Comparison of ENCODE assay signal across 22 cellular contexts in the genomic region with DNA sequence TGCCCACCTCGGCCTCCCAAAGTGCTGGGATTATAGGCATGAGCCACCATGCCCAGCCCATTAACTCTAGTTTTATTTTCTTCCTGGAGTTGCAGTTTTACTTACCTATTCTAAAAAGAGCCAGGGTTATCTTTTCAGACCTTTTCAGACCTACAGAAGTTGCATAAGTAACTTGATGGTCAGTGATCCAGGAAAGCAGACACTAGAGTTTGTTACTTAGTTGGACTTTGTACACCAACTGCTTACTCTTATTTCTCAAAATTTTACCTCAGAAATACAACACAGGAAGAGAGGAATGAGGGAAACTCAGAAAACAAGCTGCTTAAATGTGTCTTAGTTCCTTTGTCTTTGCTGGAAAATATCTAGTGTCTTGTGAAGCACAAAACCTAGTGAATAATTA. TPM values are rescaled to one million over a fixed set of nuclear protein-coding genes. Genes with fewer than 3 reads are reported as not detected.
A peak's percentile ranks its signal among the peaks of the same experiment; 100 is the strongest.
DNase-seq lines count a peak whose midpoint lies in the region; ATAC-seq, FAIRE-seq and TF ChIP-seq lines count a peak whose summit lies in the region.
"Had no signal": no experiment of that assay in that cellular context is flagged by ENCODE, and none has a peak within 500 bp of the region (broad histone marks: within the 10 kb centered on the region; RNA-seq: fewer than 3 reads in every experiment).

No MANE protein-coding gene starts in this region.

- no peak overlapping the region for H3K4me3 ChIP-seq in keratinocyte (ENCODE audit: control insufficient read depth in 2 of 3, extremely low read depth in 1 of 3, insufficient read depth in 2 of 3, low read depth in 1 of 3, low read length in 3 of 3)
- H3K4me3 ChIP-seq: ascending aorta, heart left ventricle, left lung, prostate gland, suprapubic skin, uterus had no signal

- peak; percentile 48 for FAIRE-seq in keratinocyte (lab: Jason Lieb, UNC)

- H3K27ac ChIP-seq in keratinocyte (ENCODE audit: control insufficient read depth, insufficient read depth, low read length), result no peak overlapping the region
- H3K27ac ChIP-seq: ascending aorta, C4-2B, heart left ventricle, KMS-11, left lung, prostate gland, suprapubic skin, uterus had no signal

- H3K27me3 Mint-ChIP-seq in activated naive CD4-positive, alpha-beta T cell treated with anti-CD3 and anti-CD28 coated beads for 36 hours (ENCODE audit: low read depth), result no peaks in the 10 kb centered on the region
- H3K27me3 Mint-ChIP-seq in progenitor cell of endocrine pancreas, result no peaks in the 10 kb centered on the region

- no peaks in the 10 kb centered on the region for H3K9me3 Mint-ChIP-seq in activated naive CD4-positive, alpha-beta T cell treated with anti-CD3 and anti-CD28 coated beads, Interleukin-2, amount 50 U/mL, for 72 hours
- H3K9me3 Mint-ChIP-seq in activated naive CD4-positive, alpha-beta T cell treated with anti-CD3 and anti-CD28 coated beads for 36 hours, result no peaks in the 10 kb centered on the region
- H3K9me3 Mint-ChIP-seq in progenitor cell of endocrine pancreas (ENCODE audit: low read depth), result no peaks in the 10 kb centered on the region
- H3K9me3 Mint-ChIP-seq: stimulated activated effector memory CD8-positive, alpha-beta T cell treated with anti-CD3 and anti-CD28 coated beads, Interleukin-12 subunit alpha, Interleukin-12 subunit beta, amount 100 ng/mL, for 72 hours had no signal

- H3K4me3 Mint-ChIP-seq in activated naive CD4-positive, alpha-beta T cell treated with anti-CD3 and anti-CD28 coated beads for 36 hours, result no peak overlapping the region
- no peak overlapping the region for H3K4me3 Mint-ChIP-seq in progenitor cell of endocrine pancreas (ENCODE audit: low read depth)
- H3K4me3 Mint-ChIP-seq: stimulated activated effector memory CD8-positive, alpha-beta T cell treated with anti-CD3 and anti-CD28 coated beads, Interleukin-12 subunit alpha, Interleukin-12 subunit beta, amount 100 ng/mL, for 72 hours had no signal

- no peaks in the 10 kb centered on the region for H3K9me3 ChIP-seq in keratinocyte (ENCODE audit: control insufficient read depth, low read depth, low read length)
- H3K9me3 ChIP-seq: ascending aorta, heart left ventricle, left lung, prostate gland, suprapubic skin, uterus had no signal

- H3K27me3 ChIP-seq in keratinocyte (ENCODE audit: control insufficient read depth, extremely low read depth, insufficient read depth, low read length), result no peaks in the 10 kb centered on the region
- H3K27me3 ChIP-seq: ascending aorta, heart left ventricle, left lung, suprapubic skin, uterus had no signal

- peaks cover 88% of the 10 kb centered on the region for H3K79me2 ChIP-seq in keratinocyte (ENCODE audit: control insufficient read depth, insufficient read depth, low read length)

- H3K4me1 ChIP-seq in keratinocyte (ENCODE audit: control insufficient read depth, extremely low read depth, insufficient read depth, low read length), result no peaks in the 10 kb centered on the region
- H3K4me1 ChIP-seq: ascending aorta, prostate gland, suprapubic skin, uterus had no signal

- dilution Hi-C loops in keratinocyte (cut with MboI; ENCODE audit: extremely low pct_ligation_motif_present, low sequenced_read_pairs), result loop anchor here (25.0 kb wide), 1 partner anchor 96 kb away; no protein-coding TSS in a partner anchor

- TF ChIP-seq CTCF in keratinocyte (optimal IDR thresholded peaks at IDR 0.05 in 1 of 3, IDR thresholded peaks at IDR 0.05 in 1 of 3, conservative IDR thresholded peaks at IDR 0.05 in 1 of 3; ENCODE audit: extremely low read depth in 1 of 3, insufficient read depth in 2 of 3, low read length in 3 of 3) (no peak), progenitor cell of endocrine pancreas (IDR thresholded peaks at IDR 0.05; ENCODE audit: unreplicated experiment) (no peak)

- no peak overlapping the region for H3K9ac ChIP-seq in keratinocyte (ENCODE audit: control insufficient read depth, extremely low read depth, insufficient read depth, low read length)
- H3K9ac ChIP-seq: KMS-11 had no signal

- H3K36me3 ChIP-seq in keratinocyte (ENCODE audit: control insufficient read depth in 2 of 2, extremely low read depth in 1 of 2, insufficient read depth in 2 of 2, low read length in 2 of 2), result peaks cover 23 to 32% of the 10 kb centered on the region in 2 experiments
- H3K36me3 ChIP-seq: uterus had no signal

- DNase-seq in activated naive CD4-positive, alpha-beta T cell treated with anti-CD3 and anti-CD28 coated beads, Interleukin-2, amount 50 U/mL, for 72 hours (ENCODE audit: low spot score in 2 of 2), result no peak
- DNase-seq in activated naive CD4-positive, alpha-beta T cell treated with anti-CD3 and anti-CD28 coated beads for 36 hours, result no peak
- DNase-seq in keratinocyte (ENCODE audit: low read depth, low spot score) (no peak), progenitor cell of endocrine pancreas (ENCODE audit: low spot score, unreplicated experiment) (no peak), NCI-H2081 (lab: John Stamatoyannopoulos, UW) (no peak)
- no peak for DNase-seq in stimulated activated CD4-positive, alpha-beta T cell treated with anti-CD3 and anti-CD28 coated beads, Interleukin-2, amount 100 ng/mL, for 24 hours
- DNase-seq: activated CD8-positive, alpha-beta memory T cell treated with anti-CD3 and anti-CD28 coated beads, Interleukin-2, amount 50 U/mL, for 4 hours; activated gamma-delta T cell treated with Interleukin-2 at 50 U/mL for 16 hours; DMS 273 treated with DMSO at 0.1 percent for 48 hours; heart left ventricle; left lung; midbrain; NCI-H69; RPMI8226; uterus had no signal

- H3K27ac Mint-ChIP-seq in activated naive CD4-positive, alpha-beta T cell treated with anti-CD3 and anti-CD28 coated beads, Interleukin-2, amount 50 U/mL, for 72 hours, result peak overlapping the region; percentile 20 to 22
- no peak overlapping the region for H3K27ac Mint-ChIP-seq in activated naive CD4-positive, alpha-beta T cell treated with anti-CD3 and anti-CD28 coated beads for 36 hours
- H3K27ac Mint-ChIP-seq in progenitor cell of endocrine pancreas, result peak overlapping the region; percentile 62
- H3K27ac Mint-ChIP-seq: stimulated activated effector memory CD8-positive, alpha-beta T cell treated with anti-CD3 and anti-CD28 coated beads, Interleukin-12 subunit alpha, Interleukin-12 subunit beta, amount 100 ng/mL, for 72 hours had no signal

- H3K4me2 ChIP-seq in keratinocyte (ENCODE audit: control insufficient read depth, extremely low read depth, insufficient read depth, low read depth, low read length), result no peak overlapping the region
- H3K4me2 ChIP-seq: KMS-11 had no signal

- peaks cover 54% of the 10 kb centered on the region for H3K4me1 Mint-ChIP-seq in activated naive CD4-positive, alpha-beta T cell treated with anti-CD3 and anti-CD28 coated beads for 36 hours (ENCODE audit: low read depth)
- peaks cover 16% of the 10 kb centered on the region for H3K4me1 Mint-ChIP-seq in progenitor cell of endocrine pancreas (ENCODE audit: low read depth)

- H3K36me3 Mint-ChIP-seq in activated naive CD4-positive, alpha-beta T cell treated with anti-CD3 and anti-CD28 coated beads, Interleukin-2, amount 50 U/mL, for 72 hours, result peaks cover 38 to 50% of the 10 kb centered on the region in 2 donors
- H3K36me3 Mint-ChIP-seq in activated naive CD4-positive, alpha-beta T cell treated with anti-CD3 and anti-CD28 coated beads for 36 hours (ENCODE audit: low read depth), result peaks cover 58% of the 10 kb centered on the region
- peaks cover 36% of the 10 kb centered on the region for H3K36me3 Mint-ChIP-seq in progenitor cell of endocrine pancreas (ENCODE audit: insufficient read depth)

- no peak overlapping the region for H2AFZ ChIP-seq in keratinocyte (ENCODE audit: control insufficient read depth, low read length)

- peaks cover 18% of the 10 kb centered on the region for H4K20me1 ChIP-seq in keratinocyte (ENCODE audit: control insufficient read depth, extremely low read depth, insufficient read depth, low read length)

- no peaks in the 10 kb centered on the region for H3K9me1 ChIP-seq in keratinocyte (ENCODE audit: control insufficient read depth, extremely low read depth, insufficient read depth, low read length)

- CTCF ChIA-PET in activated naive CD4-positive, alpha-beta T cell treated with anti-CD3 and anti-CD28 coated beads for 36 hours (lab: Charles Lee), result interaction anchor here (0.6 to 1.5 kb wide), 2 partner anchors 20 to 583 kb away, joined by 3 read pairs; no protein-coding TSS in a partner anchor

- no peak for ATAC-seq in activated naive CD4-positive, alpha-beta T cell treated with anti-CD3 and anti-CD28 coated beads, Interleukin-2, amount 50 U/mL, for 72 hours
- peak; percentile 1 for ATAC-seq in HG03354 (IDR thresholded peaks at IDR 0.05; ENCODE audit: poor library complexity, severe bottlenecking, unreplicated experiment)
- ATAC-seq: heart left ventricle, left lung had no signal

- intact Hi-C loops in activated naive CD4-positive, alpha-beta T cell treated with anti-CD3 and anti-CD28 coated beads for 36 hours (cut with micrococcal nuclease), result no loop called here

RNA-seq across cellular contexts. Expression of gene RAD23B, which starts 25.4 kb away (rescaled TPM):
- total RNA-seq in activated naive CD4-positive, alpha-beta T cell treated with anti-CD3 and anti-CD28 coated beads, Interleukin-2, amount 50 U/mL, for 72 hours, result 100 to 1,000 TPM in 1 of 2 donors, 10 to 100 TPM in 1; 87.3 to 115 TPM
- 100 to 1,000 TPM; 106 to 109 TPM for total RNA-seq in activated naive CD4-positive, alpha-beta T cell treated with anti-CD3 and anti-CD28 coated beads for 36 hours
- 141 to 253 TPM (median 168 TPM) in 3 replicates for polyA plus RNA-seq in keratinocyte
- 60.5 TPM for polyA plus RNA-seq in keratinocyte (2011; ENCODE audit: low read depth)
- polyA plus RNA-seq in keratinocyte (2011; cell fraction: cytosol; rRNA removed), result 178 and 247 TPM in 2 replicates
- 110 and 116 TPM in 2 replicates for polyA plus RNA-seq in keratinocyte (2011; cell fraction: nucleus; rRNA removed)
- polyA plus RNA-seq in keratinocyte (2012; ENCODE audit: low replicate concordance), result 81.0 and 118 TPM in 2 replicates
- polyA minus RNA-seq in keratinocyte, result 132 to 176 TPM (median 171 TPM) in 3 replicates
- polyA minus RNA-seq in keratinocyte (2011; cell fraction: cytosol; rRNA and poly(A)+ RNA removed), result 148 TPM
- 37.1 and 63.4 TPM in 2 replicates for polyA minus RNA-seq in keratinocyte (2011; cell fraction: nucleus; rRNA and poly(A)+ RNA removed)
- total RNA-seq in progenitor cell of endocrine pancreas, result 153 and 171 TPM in 2 replicates
